ENCODE assay signal across 8 cellular contexts in genomic region chr15:60396560-60396963, GRCh38. TPM values are rescaled to one million over a fixed set of nuclear protein-coding genes. Genes with fewer than 3 reads are reported as not detected.
DNase-seq lines count a peak whose midpoint lies in the region; ATAC-seq and TF ChIP-seq lines count a peak whose summit lies in the region.

No MANE protein-coding gene starts in this region.

- peaks cover 2% of the 10 kb centered on the region for H3K27me3 Mint-ChIP-seq in activated CD4-positive, alpha-beta memory T cell treated with anti-CD3 and anti-CD28 coated beads for 36 hours
- H3K27me3 Mint-ChIP-seq in stimulated activated memory B cell treated with anti-CD40 and anti-IgM and Interleukin-4, amounts not matched to agents 10 μg/mL and 1 μg/mL and 100 μg/mL, for 72 hours = no peaks in the 10 kb centered on the region

- peak overlapping the region; percentile 91 for H3K27ac Mint-ChIP-seq in activated CD4-positive, alpha-beta memory T cell treated with anti-CD3 and anti-CD28 coated beads for 36 hours
- H3K27ac Mint-ChIP-seq in stimulated activated memory B cell treated with anti-CD40 and anti-IgM and Interleukin-4, amounts not matched to agents 10 μg/mL and 1 μg/mL and 100 μg/mL, for 72 hours = peak overlapping the region; percentile 85

- H3K27me3 ChIP-seq in right cardiac atrium (ENCODE audit: control insufficient read depth, insufficient read depth) = no peaks in the 10 kb centered on the region

- WGBS in right cardiac atrium = 27% methylated on average over 5 of the region's 5 CpGs

- no peaks in the 10 kb centered on the region for H3K9me3 Mint-ChIP-seq in activated CD4-positive, alpha-beta memory T cell treated with anti-CD3 and anti-CD28 coated beads for 36 hours
- no peaks in the 10 kb centered on the region for H3K9me3 Mint-ChIP-seq in stimulated activated memory B cell treated with anti-CD40 and anti-IgM and Interleukin-4, amounts not matched to agents 10 μg/mL and 1 μg/mL and 100 μg/mL, for 72 hours

- POLR2A ChIA-PET in activated CD4-positive, alpha-beta memory T cell treated with anti-CD3 and anti-CD28 coated beads for 36 hours (lab: Charles Lee) = no interaction called here

- H3K4me1 Mint-ChIP-seq in activated CD4-positive, alpha-beta memory T cell treated with anti-CD3 and anti-CD28 coated beads for 36 hours (ENCODE audit: low read depth) = peaks cover 55% of the 10 kb centered on the region
- H3K4me1 Mint-ChIP-seq in stimulated activated memory B cell treated with anti-CD40 and anti-IgM and Interleukin-4, amounts not matched to agents 10 μg/mL and 1 μg/mL and 100 μg/mL, for 72 hours = peaks cover 53% of the 10 kb centered on the region

- H3K4me3 ChIP-seq in HFF-Myc (replicated peaks; ENCODE audit: low read depth, low read length) = peak overlapping the region; percentile 99
- H3K4me3 ChIP-seq in right cardiac atrium (ENCODE audit: low read length) = peak overlapping the region; percentile 90

- DNase-seq in HFF-Myc (ENCODE audit: extremely low read depth, low read depth) (no peak), right cardiac atrium (no peak), KBM-7 (no peak), DMS153 treated with DMSO at 0.1 percent for 48 hours (lab: John Stamatoyannopoulos, UW; ENCODE audit: unreplicated experiment) (no peak), A172 (ENCODE audit: low spot score) (no peak), middle frontal gyrus (ENCODE audit: extremely low spot score, low spot score) (no peak)
- peak; percentile 14 for DNase-seq in activated CD4-positive, alpha-beta memory T cell treated with anti-CD3 and anti-CD28 coated beads for 36 hours

- intact Hi-C loops in activated CD4-positive, alpha-beta memory T cell treated with anti-CD3 and anti-CD28 coated beads for 36 hours (cut with micrococcal nuclease) = loop anchor here (2.0 to 10.0 kb wide), 2 partner anchors 186 to 298 kb away; no protein-coding TSS in a partner anchor
- intact Hi-C loops in right cardiac atrium (cut with DNase I) = loop anchor here in 1 of 4 donors (5.0 kb wide), 1 partner anchor 34 kb away; no protein-coding TSS in a partner anchor

- peak overlapping the region; percentile 93 for H3K4me3 Mint-ChIP-seq in activated CD4-positive, alpha-beta memory T cell treated with anti-CD3 and anti-CD28 coated beads for 36 hours
- peak overlapping the region; percentile 85 for H3K4me3 Mint-ChIP-seq in stimulated activated memory B cell treated with anti-CD40 and anti-IgM and Interleukin-4, amounts not matched to agents 10 μg/mL and 1 μg/mL and 100 μg/mL, for 72 hours

- H3K9me3 ChIP-seq in right cardiac atrium (ENCODE audit: control insufficient read depth, low read length) = no peaks in the 10 kb centered on the region

- in situ Hi-C loops in KBM-7 (cut with MboI; ENCODE audit: low pct_unique_long_range_greater_than_20kb, low sequenced_read_pairs) = no loop called here

- peaks cover 17% of the 10 kb centered on the region for H3K4me1 ChIP-seq in right cardiac atrium (ENCODE audit: control insufficient read depth, insufficient read depth, low read length)

- TF ChIP-seq CTCF in HFF-Myc (IDR thresholded peaks at IDR 0.05; ENCODE audit: low read depth, low read length, missing control alignments) = no peak

- CTCF ChIA-PET in activated CD4-positive, alpha-beta memory T cell treated with anti-CD3 and anti-CD28 coated beads for 36 hours (lab: Charles Lee) = no interaction called here

- no peak for ATAC-seq in right cardiac atrium
- ATAC-seq in stimulated activated memory B cell treated with anti-CD40 and anti-IgM and Interleukin-4, amounts not matched to agents 10 μg/mL and 1 μg/mL and 100 μg/mL, for 72 hours = no peak

- peaks cover 20% of the 10 kb centered on the region for H3K36me3 Mint-ChIP-seq in activated CD4-positive, alpha-beta memory T cell treated with anti-CD3 and anti-CD28 coated beads for 36 hours
- H3K36me3 Mint-ChIP-seq in stimulated activated memory B cell treated with anti-CD40 and anti-IgM and Interleukin-4, amounts not matched to agents 10 μg/mL and 1 μg/mL and 100 μg/mL, for 72 hours = peaks cover 26% of the 10 kb centered on the region

- H3K27ac ChIP-seq in right cardiac atrium (ENCODE audit: low read length) = peak overlapping the region; percentile 96

RNA-seq across cellular contexts. Expression of gene ANXA2, which starts 1.2 kb away (rescaled TPM):
- total RNA-seq in activated CD4-positive, alpha-beta memory T cell treated with anti-CD3 and anti-CD28 coated beads for 36 hours = 100 to 1,000 TPM; 131 to 132 TPM
- total RNA-seq in right cardiac atrium = 100 to 1,000 TPM; 126 to 293 (median 224) TPM
- polyA plus RNA-seq in right cardiac atrium = 240 TPM
- total RNA-seq in A172 (2014; rRNA removed; shearing (Covaris generic)) = 4,320 and 4,475 TPM in 2 replicates

Comparison
In these comparisons a context has a peak if more than half of its experiments do, and no peak if none do; other contexts are left out.
1. RNA of gene ANXA2, which starts 1.2 kb away (total RNA-seq): 4,320 to 4,475 TPM in A172; 126 to 293 TPM in right cardiac atrium and 131 to 132 TPM in activated CD4-positive, alpha-beta memory T cell treated with anti-CD3 and anti-CD28 coated beads for 36 hours; every median in the first group is over 10 times any median in the second.